Comparison of ENCODE assay signal across 8 cellular contexts in genomic region chr4:11429646-11430045, GRCh38.
A peak's percentile ranks its signal among the peaks of the same experiment; 100 is the strongest.
DNase-seq lines count a peak whose midpoint lies in the region; TF ChIP-seq lines count a peak whose summit lies in the region.

No MANE protein-coding gene starts in this region.

- H3K27me3 ChIP-seq in HUES6 (ENCODE audit: control insufficient read depth, insufficient read depth, low read length) (peaks cover 53% of the 10 kb centered on the region), mucosa of stomach (ENCODE audit: control insufficient read depth, insufficient read depth, low read length) (peaks cover 9% of the 10 kb centered on the region)

- no peaks in the 10 kb centered on the region for H3K9me3 ChIP-seq in HUES6 (ENCODE audit: control insufficient read depth, insufficient read depth, low read depth, low read length)
- no peaks in the 10 kb centered on the region for H3K9me3 ChIP-seq in mucosa of stomach (ENCODE audit: control insufficient read depth, low read length)

- H3K36me3 Mint-ChIP-seq in dendritic cell treated with granulocyte-macrophage colony-stimulating factor and Interleukin-4, amounts not matched to agents 40 ng/mL and 50 ng/mL, for 4 days (ENCODE audit: low read depth), result peaks cover 12% of the 10 kb centered on the region

- H3K4me1 Mint-ChIP-seq in dendritic cell treated with granulocyte-macrophage colony-stimulating factor and Interleukin-4, amounts not matched to agents 40 ng/mL and 50 ng/mL, for 4 days (ENCODE audit: low read depth), result peaks cover 23% of the 10 kb centered on the region

- no peaks in the 10 kb centered on the region for H3K9me3 Mint-ChIP-seq in dendritic cell treated with granulocyte-macrophage colony-stimulating factor and Interleukin-4, amounts not matched to agents 40 ng/mL and 50 ng/mL, for 4 days

- peak overlapping the region; percentile 85 for H3K27ac Mint-ChIP-seq in dendritic cell treated with granulocyte-macrophage colony-stimulating factor and Interleukin-4, amounts not matched to agents 40 ng/mL and 50 ng/mL, for 4 days

- H3K36me3 ChIP-seq in HUES6 (ENCODE audit: control insufficient read depth, insufficient read depth, low read length) (no peaks in the 10 kb centered on the region), mucosa of stomach (ENCODE audit: control insufficient read depth, insufficient read depth, low read length) (no peaks in the 10 kb centered on the region)

- H3K4me3 ChIP-seq in HUES6 (ENCODE audit: low read depth, low read length), result peak overlapping the region; percentile 66
- H3K4me3 ChIP-seq in mucosa of stomach (ENCODE audit: low read length), result peak overlapping the region; percentile 57

- no peak overlapping the region for H3K9ac ChIP-seq in HUES6 (ENCODE audit: low read length)
- peak overlapping the region; percentile 85 for H3K9ac ChIP-seq in mucosa of stomach (ENCODE audit: low read length)

- no peak for TF ChIP-seq CTCF in 22Rv1 (IDR thresholded peaks at IDR 0.05)

- peaks cover 55% of the 10 kb centered on the region for H3K27me3 Mint-ChIP-seq in dendritic cell treated with granulocyte-macrophage colony-stimulating factor and Interleukin-4, amounts not matched to agents 40 ng/mL and 50 ng/mL, for 4 days

- H3K4me1 ChIP-seq in HUES6 (ENCODE audit: control insufficient read depth, insufficient read depth, low read length) (no peaks in the 10 kb centered on the region), mucosa of stomach (ENCODE audit: control insufficient read depth, insufficient read depth, low read length) (peaks cover 18% of the 10 kb centered on the region)

- H3K27ac ChIP-seq in 22Rv1 (peak overlapping the region; percentile 46; the same call in 1 of the 2 replicates), HUES6 (ENCODE audit: low read depth, low read length) (no peak overlapping the region)

- peak overlapping the region; percentile 76 for H3K4me3 Mint-ChIP-seq in dendritic cell treated with granulocyte-macrophage colony-stimulating factor and Interleukin-4, amounts not matched to agents 40 ng/mL and 50 ng/mL, for 4 days

- intact Hi-C loops in dendritic cell treated with granulocyte-macrophage colony-stimulating factor and Interleukin-4, amounts not matched to agents 40 ng/mL and 50 ng/mL, for 4 days (cut with micrococcal nuclease), result loop anchor here (5.0 to 10.0 kb wide), 3 partner anchors 38 to 875 kb away; no protein-coding TSS in a partner anchor

- DNase-seq in germinal center (ENCODE audit: low spot score), result no peak
- DNase-seq in medulla oblongata (ENCODE audit: extremely low spot score), result no peak
- DNase-seq in kidney glomerular epithelial cell (lab: John Stamatoyannopoulos, UW), result no peak
- no peak for DNase-seq in stimulated activated CD4-positive, alpha-beta T cell treated with anti-CD3 and anti-CD28 coated beads, Interleukin-2, amount 100 ng/mL, for 24 hours
